18 cellular contexts compared by ENCODE assay signal in the genomic region with DNA sequence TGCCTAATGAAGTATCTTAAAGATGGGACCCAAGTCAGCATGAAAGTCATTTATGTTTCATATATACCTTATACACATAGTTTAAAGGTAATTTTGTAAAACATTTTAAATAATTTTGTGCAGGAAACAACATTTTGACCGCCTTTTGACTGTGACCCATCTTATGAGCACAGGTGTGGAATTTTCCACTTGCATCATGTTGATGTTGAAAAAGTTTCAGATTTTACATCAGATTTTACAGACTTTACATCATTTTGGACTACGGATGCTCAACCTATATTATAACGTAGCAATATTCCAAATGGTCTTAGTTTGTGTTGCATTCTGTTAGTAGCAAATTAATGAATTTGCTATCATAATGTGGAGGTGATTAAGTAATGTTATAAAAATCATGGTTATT.
"Had no signal": no experiment of that assay in that cellular context is flagged by ENCODE, and none has a peak within 500 bp of the region (broad histone marks: within the 10 kb centered on the region; RNA-seq: fewer than 3 reads in every experiment).

No MANE protein-coding gene starts in this region.

- H3K4me3 Mint-ChIP-seq: stimulated activated effector memory CD8-positive, alpha-beta T cell treated with anti-CD3 and anti-CD28 coated beads, Interleukin-12 subunit alpha, Interleukin-12 subunit beta, amount 100 ng/mL, for 72 hours had no signal

- H3K27ac Mint-ChIP-seq: stimulated activated effector memory CD8-positive, alpha-beta T cell treated with anti-CD3 and anti-CD28 coated beads, Interleukin-12 subunit alpha, Interleukin-12 subunit beta, amount 100 ng/mL, for 72 hours had no signal

- ATAC-seq: esophagus mucosa; heart left ventricle; left colon; left ventricle myocardium superior; psoas muscle; right lobe of liver; stimulated activated effector memory CD8-positive, alpha-beta T cell treated with anti-CD3 and anti-CD28 coated beads, Interleukin-12 subunit alpha, Interleukin-12 subunit beta, amount 100 ng/mL, for 72 hours had no signal

- H3K9me3 Mint-ChIP-seq: nephron; stimulated activated effector memory CD8-positive, alpha-beta T cell treated with anti-CD3 and anti-CD28 coated beads, Interleukin-12 subunit alpha, Interleukin-12 subunit beta, amount 100 ng/mL, for 72 hours had no signal

- DNase-seq: cortex of kidney; effector memory CD4-positive, alpha-beta T cell; heart left ventricle; hippocampal formation; left colon; left ventricle myocardium superior; midbrain; psoas muscle; retina; right lobe of liver; stimulated activated CD4-positive, alpha-beta T cell treated with anti-CD3 and anti-CD28 coated beads, Interleukin-4, amount 100 ng/mL, for 1 hour; stimulated activated CD8-positive, alpha-beta memory T cell treated with anti-CD3 and anti-CD28 coated beads, Interleukin-4, amount 100 ng/mL, for 48 hours; stomach; substantia nigra; transverse colon had no signal
